ENCODE assay signal across 8 cellular contexts in the genomic region with DNA sequence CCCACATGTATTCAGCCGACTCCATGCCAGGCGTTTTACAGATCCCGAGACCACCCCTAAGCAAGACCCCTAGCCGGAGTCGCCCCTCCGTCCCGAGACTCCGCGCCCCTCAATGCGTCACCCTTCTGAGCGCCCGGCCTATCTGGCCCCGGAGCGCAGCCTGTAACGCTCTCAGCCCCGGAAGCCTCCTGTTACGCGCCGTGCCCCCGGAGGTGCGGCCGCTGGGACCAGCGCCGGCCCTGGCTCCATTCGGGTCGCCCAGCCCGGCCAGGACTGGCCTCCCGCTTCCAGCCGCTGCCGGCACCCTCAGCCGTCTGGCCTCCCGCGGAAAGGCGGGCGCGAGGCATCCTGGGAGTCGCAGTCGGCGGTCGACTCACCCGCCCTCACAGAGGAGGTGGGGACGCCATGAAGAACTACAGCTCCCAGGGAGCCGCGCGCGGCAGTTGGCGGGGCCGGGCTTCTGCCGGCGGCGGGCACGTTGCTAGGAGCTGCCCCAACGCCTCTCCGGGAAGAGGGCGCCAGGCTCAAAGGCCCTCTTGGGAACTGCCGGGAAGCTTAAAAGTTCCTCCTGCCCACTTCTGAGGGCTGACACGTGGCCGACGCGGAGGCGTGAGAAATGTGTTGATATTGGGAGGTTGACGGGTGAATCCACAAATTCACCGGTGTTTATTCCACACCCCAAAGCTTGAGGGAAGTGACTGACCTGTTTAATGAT. TPM values are rescaled to one million over a fixed set of nuclear protein-coding genes. Genes with fewer than 3 reads are reported as not detected.
A peak's percentile ranks its signal among the peaks of the same experiment; 100 is the strongest.
DNase-seq lines count a peak whose midpoint lies in the region; ATAC-seq and TF ChIP-seq lines count a peak whose summit lies in the region.

A gene with protein sequence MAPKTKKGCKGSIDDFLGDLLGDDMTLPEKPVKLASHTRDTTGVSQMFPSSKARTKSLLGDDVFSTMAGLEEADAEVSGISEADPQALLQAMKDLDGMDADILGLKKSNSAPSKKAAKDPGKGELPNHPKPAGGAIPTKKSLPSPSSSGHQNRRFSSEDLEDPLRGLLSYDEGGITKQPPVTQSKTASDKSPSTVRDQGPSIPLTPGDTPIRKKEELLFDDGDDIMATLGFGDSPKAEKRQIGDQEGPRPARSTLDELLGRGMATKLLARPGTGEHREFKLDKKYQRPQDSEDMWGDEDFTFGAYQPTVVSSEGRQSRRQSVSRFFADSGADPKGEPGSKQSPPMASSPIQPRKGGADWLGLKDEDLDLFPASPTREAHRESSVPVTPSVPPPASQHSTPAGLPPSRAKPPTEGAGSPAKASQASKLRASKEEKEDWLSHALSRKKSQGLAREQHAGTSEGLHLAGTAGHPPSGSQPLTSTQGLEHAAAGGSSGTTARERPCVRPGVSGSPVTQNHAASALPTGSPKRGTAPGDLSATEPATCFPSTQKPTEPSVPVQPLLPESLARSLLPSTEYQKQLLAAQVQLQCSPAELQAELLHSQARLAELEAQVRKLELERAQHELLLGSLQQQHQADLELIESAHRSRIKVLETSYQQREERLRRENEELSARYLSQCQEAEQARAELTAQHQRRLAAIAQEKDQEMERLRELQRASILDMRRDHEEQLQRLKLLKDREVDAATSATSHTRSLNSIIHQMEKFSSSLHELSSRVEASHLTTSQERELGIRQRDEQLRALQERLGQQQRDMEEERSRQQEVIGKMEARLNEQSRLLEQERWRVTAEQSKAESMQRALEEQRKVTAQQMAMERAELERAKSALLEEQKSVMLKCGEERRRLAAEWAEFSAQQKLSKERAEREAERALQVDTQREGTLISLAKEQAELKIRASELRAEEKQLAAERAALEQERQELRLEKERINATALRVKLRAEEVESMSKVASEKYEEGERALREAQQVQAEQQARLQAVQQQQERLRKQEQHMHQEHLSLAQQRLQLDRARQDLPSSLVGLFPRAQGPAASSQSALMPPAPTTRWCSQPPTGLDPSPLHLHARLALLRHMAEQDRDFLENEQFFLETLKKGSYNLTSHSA (minus strand): TSS at position 316 of the 715 bp plus-strand sequence. CDS start 2,893 bp downstream, outside the sequence.

- H3K4me3 Mint-ChIP-seq in endothelial cell (ENCODE audit: unreplicated experiment) (peak within 1 kb of the TSS; percentile 93), mesothelial cell of epicardium (peak within 1 kb of the TSS; percentile 91)

- H3K27me3 Mint-ChIP-seq in endothelial cell (ENCODE audit: unreplicated experiment) (peaks cover 9% of the 10 kb centered on the region), mesothelial cell of epicardium (ENCODE audit: low read depth) (no peaks in the 10 kb centered on the region)

- H3K4me2 ChIP-seq in OCI-LY1 (ENCODE audit: low read length) = peak within 1 kb of the TSS; percentile 83

- no peaks in the 10 kb centered on the region for H3K27me3 ChIP-seq in OCI-LY1 (ENCODE audit: insufficient read depth, low read length)

- H2AFZ ChIP-seq in OCI-LY1 (ENCODE audit: low read length) = peak within 1 kb of the TSS; percentile 76

- peak within 1 kb of the TSS; percentile 95 for H3K4me3 ChIP-seq in OCI-LY1 (ENCODE audit: low read depth, low read length, poor library complexity, severe bottlenecking)

- H3K36me3 Mint-ChIP-seq in endothelial cell (ENCODE audit: low read depth, unreplicated experiment) = peaks cover 7% of the 10 kb centered on the region
- peaks cover 6% of the 10 kb centered on the region for H3K36me3 Mint-ChIP-seq in mesothelial cell of epicardium

- peaks cover 6% of the 10 kb centered on the region for H3K4me1 Mint-ChIP-seq in endothelial cell (ENCODE audit: unreplicated experiment)
- peaks cover 9% of the 10 kb centered on the region for H3K4me1 Mint-ChIP-seq in mesothelial cell of epicardium

- 0 out of 2 replicates have a peak, but pooled peaks cover 5% of the 10 kb centered on the region for H3F3A ChIP-seq in OCI-LY1 (ENCODE audit: insufficient read depth, low read length)

- peak; percentile 92 for ATAC-seq in GM21447 (IDR thresholded peaks at IDR 0.05; ENCODE audit: unreplicated experiment)

- H3K27ac Mint-ChIP-seq in endothelial cell (ENCODE audit: unreplicated experiment) (peak within 1 kb of the TSS; percentile 74), mesothelial cell of epicardium (peak within 1 kb of the TSS; percentile 88)

- H3K27ac ChIP-seq in OCI-LY1 (ENCODE audit: low read depth, low read length, poor library complexity, severe bottlenecking) = peak within 1 kb of the TSS; percentile 7

- peak within 1 kb of the TSS; percentile 97 for H3K9ac ChIP-seq in OCI-LY1 (ENCODE audit: low read length)

- H4K20me1 ChIP-seq in OCI-LY1 (ENCODE audit: insufficient read depth, low read length) = no peaks in the 10 kb centered on the region

- no peaks in the 10 kb centered on the region for H3K79me2 ChIP-seq in OCI-LY1 (ENCODE audit: insufficient read depth, low read length)

- DNase-seq in Caki2 (ENCODE audit: low read depth) = peak; percentile 95
- DNase-seq in HuH-7 (ENCODE audit: low spot score) = peak; percentile 97
- peak; percentile 88 for DNase-seq in activated CD8-positive, alpha-beta memory T cell treated with anti-CD3 and anti-CD28 coated beads, Interleukin-2, amount 50 U/mL, for 4 hours
- DNase-seq in endothelial cell (ENCODE audit: low spot score) = peak; percentile 94
- DNase-seq in mesothelial cell of epicardium (ENCODE audit: low spot score in 2 of 2, unreplicated experiment in 2 of 2) = peak; percentile 85 to 90
- peak; percentile 74 to 79 for DNase-seq in stimulated activated CD8-positive, alpha-beta memory T cell treated with anti-CD3 and anti-CD28 coated beads, Interleukin-15, amount 100 ng/mL, for 4 hours (ENCODE audit: low read depth in 2 of 2)

- H3K9me3 ChIP-seq in OCI-LY1 (ENCODE audit: low read length) = no peaks in the 10 kb centered on the region

- H3K9me2 ChIP-seq in OCI-LY1 (ENCODE audit: low read depth, low read length) = no peaks in the 10 kb centered on the region

- in situ Hi-C loops in Caki2 (cut with HindIII; ENCODE audit: low pct_unique_long_range_greater_than_20kb, low sequenced_read_pairs) = no loop called here

- peaks cover 18% of the 10 kb centered on the region for H3K4me1 ChIP-seq in OCI-LY1 (ENCODE audit: insufficient read depth, low read length, severe bottlenecking)

- peaks cover under 1% of the 10 kb centered on the region; the same call in 1 of the 2 replicates for H3K36me3 ChIP-seq in OCI-LY1 (ENCODE audit: insufficient read depth, low read length)

- no peaks in the 10 kb centered on the region for H3K9me3 Mint-ChIP-seq in endothelial cell (ENCODE audit: unreplicated experiment)
- no peaks in the 10 kb centered on the region for H3K9me3 Mint-ChIP-seq in mesothelial cell of epicardium

- TF ChIP-seq CTCF in OCI-LY1 (IDR thresholded peaks at IDR 0.05; ENCODE audit: low read length) (no peak), endothelial cell (IDR thresholded peaks at IDR 0.05; ENCODE audit: unreplicated experiment) (no peak), mesothelial cell of epicardium (IDR thresholded peaks at IDR 0.05; ENCODE audit: unreplicated experiment) (no peak)

RNA-seq across cellular contexts. Expression of the gene that starts here (rescaled TPM):
- 14.2 and 19.6 TPM in 2 replicates for total RNA-seq in Caki2 (2014; rRNA removed; shearing (Covaris generic); ENCODE audit: low replicate concordance)
- total RNA-seq in endothelial cell (ENCODE audit: unreplicated experiment) = 7.8 TPM
- total RNA-seq in mesothelial cell of epicardium = 22.4 to 24.6 TPM (median 23.4 TPM) in 3 replicates

Comparison
In these comparisons a context has a peak if more than half of its experiments do, and no peak if none do; other contexts are left out.
1. Peak in every context shown above with its lines: DNase-seq, ATAC-seq, H3K4me3 ChIP-seq and H3K27ac ChIP-seq.